Comparison of ENCODE assay signal across 1 cellular context in the genomic region with DNA sequence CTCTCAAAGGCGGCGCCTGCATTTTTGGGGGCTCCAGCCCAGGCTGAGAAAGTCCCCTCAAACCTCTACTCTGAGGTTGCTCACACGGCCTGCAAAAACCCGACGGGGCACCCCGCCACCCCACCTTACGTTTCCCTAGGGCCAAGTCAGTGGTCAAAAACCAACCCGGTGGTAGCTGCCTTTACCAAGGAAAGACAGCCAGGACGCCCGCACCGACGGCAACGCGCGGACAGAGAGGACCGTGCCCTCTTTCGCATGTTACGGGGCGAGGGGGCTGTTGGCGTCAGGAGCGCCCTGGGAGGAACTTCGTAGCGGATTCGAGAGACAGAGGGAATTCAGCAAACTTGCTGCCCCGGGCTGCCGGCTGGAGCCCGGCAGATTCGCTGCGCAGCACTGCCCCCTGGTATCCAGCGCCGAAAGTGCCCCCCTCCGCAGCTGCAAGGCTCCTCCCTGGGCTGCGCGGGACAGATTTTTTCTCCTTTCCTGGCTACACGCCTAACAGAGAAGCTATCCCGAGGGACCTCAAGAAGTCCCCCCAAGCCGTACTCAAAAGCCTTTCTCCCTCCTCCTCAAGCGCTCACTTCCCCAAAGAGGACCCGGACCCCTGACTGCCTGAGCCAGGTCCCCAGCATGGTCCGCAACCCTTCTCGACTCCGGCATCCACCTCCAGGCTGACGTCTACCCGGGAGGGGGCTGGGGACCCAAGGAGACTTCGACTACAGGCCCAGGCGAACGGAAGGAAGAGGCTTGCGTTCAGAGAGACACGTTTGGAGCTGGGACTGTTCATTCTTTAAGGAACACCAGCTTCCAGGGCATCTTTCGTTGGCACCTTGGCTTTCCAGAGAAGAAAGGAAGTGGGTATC.
TF ChIP-seq lines count a peak whose summit lies in the region.

No MANE protein-coding gene starts in this region.

TF ChIP-seq in K562, 482 proteins besides CTCF, POLR2A, EP300 and RAD21:
- peak; percentile 36; a peak in 3 of 4 replicates for TF ChIP-seq NRF1 (conservative IDR thresholded peaks at IDR 0.05 in 1 of 2, IDR thresholded peaks at IDR 0.05 in 1 of 2)
- peak; percentile 53 for TF ChIP-seq SMC3 (conservative IDR thresholded peaks at IDR 0.05; ENCODE audit: insufficient read depth, low read depth, low read length)
- TF ChIP-seq DEAF1 (CRISPR knock-in tag; IDR thresholded peaks at IDR 0.05) = peak; percentile 44; the same call in 1 of the 2 replicates
- no peak for TF ChIP-seq CBX3 (IDR thresholded peaks at IDR 0.05; ENCODE audit: borderline replicate concordance in 1 of 2, low read length in 2 of 2)
TF ChIP-seq in K562: peak in this region for 3.
